2 cellular contexts compared by ENCODE assay signal in genomic region chr4:87356832-87357526, GRCh38.
TF ChIP-seq lines count a peak whose summit lies in the region.

No MANE protein-coding gene starts in this region.

TF ChIP-seq in HEK293, 187 proteins besides CTCF, POLR2A, EP300 and RAD21:
- TF ChIP-seq PRDM1 (tag by site-specific recombination; IDR thresholded peaks at IDR 0.05) = 0 out of 2 replicates have a peak, but pooled peaks have one; percentile 17
- TF ChIP-seq ZNF596 (tag by site-specific recombination; IDR thresholded peaks at IDR 0.05) = no peak
- TF ChIP-seq ZNF600 (tag by site-specific recombination; IDR thresholded peaks at IDR 0.05) = no peak
- TF ChIP-seq KLF1 (tag by site-specific recombination; IDR thresholded peaks at IDR 0.05) = no peak
- TF ChIP-seq ZNF292 (tag by site-specific recombination; IDR thresholded peaks at IDR 0.05; ENCODE audit: borderline replicate concordance, low read depth) = no peak
- no peak for TF ChIP-seq ZBTB11 (tag by site-specific recombination; conservative IDR thresholded peaks at IDR 0.05; ENCODE audit: low read depth)

TF ChIP-seq in GM12878, 131 proteins besides CTCF, POLR2A, EP300 and RAD21:
- TF ChIP-seq SMAD5 (IDR thresholded peaks at IDR 0.05; ENCODE audit: low read depth) (no peak), SREBF2 (IDR thresholded peaks at IDR 0.05; ENCODE audit: low read length) (no peak), CBX5 (IDR thresholded peaks at IDR 0.05; ENCODE audit: low read depth) (no peak), ZBED1 (IDR thresholded peaks at IDR 0.05; ENCODE audit: borderline replicate concordance) (no peak)
- TF ChIP-seq, protein P1, sequence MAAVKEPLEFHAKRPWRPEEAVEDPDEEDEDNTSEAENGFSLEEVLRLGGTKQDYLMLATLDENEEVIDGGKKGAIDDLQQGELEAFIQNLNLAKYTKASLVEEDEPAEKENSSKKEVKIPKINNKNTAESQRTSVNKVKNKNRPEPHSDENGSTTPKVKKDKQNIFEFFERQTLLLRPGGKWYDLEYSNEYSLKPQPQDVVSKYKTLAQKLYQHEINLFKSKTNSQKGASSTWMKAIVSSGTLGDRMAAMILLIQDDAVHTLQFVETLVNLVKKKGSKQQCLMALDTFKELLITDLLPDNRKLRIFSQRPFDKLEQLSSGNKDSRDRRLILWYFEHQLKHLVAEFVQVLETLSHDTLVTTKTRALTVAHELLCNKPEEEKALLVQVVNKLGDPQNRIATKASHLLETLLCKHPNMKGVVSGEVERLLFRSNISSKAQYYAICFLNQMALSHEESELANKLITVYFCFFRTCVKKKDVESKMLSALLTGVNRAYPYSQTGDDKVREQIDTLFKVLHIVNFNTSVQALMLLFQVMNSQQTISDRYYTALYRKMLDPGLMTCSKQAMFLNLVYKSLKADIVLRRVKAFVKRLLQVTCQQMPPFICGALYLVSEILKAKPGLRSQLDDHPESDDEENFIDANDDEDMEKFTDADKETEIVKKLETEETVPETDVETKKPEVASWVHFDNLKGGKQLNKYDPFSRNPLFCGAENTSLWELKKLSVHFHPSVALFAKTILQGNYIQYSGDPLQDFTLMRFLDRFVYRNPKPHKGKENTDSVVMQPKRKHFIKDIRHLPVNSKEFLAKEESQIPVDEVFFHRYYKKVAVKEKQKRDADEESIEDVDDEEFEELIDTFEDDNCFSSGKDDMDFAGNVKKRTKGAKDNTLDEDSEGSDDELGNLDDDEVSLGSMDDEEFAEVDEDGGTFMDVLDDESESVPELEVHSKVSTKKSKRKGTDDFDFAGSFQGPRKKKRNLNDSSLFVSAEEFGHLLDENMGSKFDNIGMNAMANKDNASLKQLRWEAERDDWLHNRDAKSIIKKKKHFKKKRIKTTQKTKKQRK (IDR thresholded peaks at IDR 0.05; ENCODE audit: low read depth, low read length) = no peak
TF ChIP-seq in GM12878: peak in this region for 0.
